Comparison of ENCODE assay signal across 19 cellular contexts in genomic region chr10:677750-678661, GRCh38. TPM values are rescaled to one million over a fixed set of nuclear protein-coding genes. Genes with fewer than 3 reads are reported as not detected.
DNase-seq lines count a peak whose midpoint lies in the region; ATAC-seq, FAIRE-seq and TF ChIP-seq lines count a peak whose summit lies in the region.
"Had no signal": no experiment of that assay in that cellular context is flagged by ENCODE, and none has a peak within 500 bp of the region (broad histone marks: within the 10 kb centered on the region; RNA-seq: fewer than 3 reads in every experiment).

No MANE protein-coding gene starts in this region.

- H3K36me3 ChIP-seq in mucosa of descending colon (ENCODE audit: low read depth): no peaks in the 10 kb centered on the region
- H3K36me3 ChIP-seq: spleen had no signal

- no peak for TF ChIP-seq CTCF in mucosa of descending colon (IDR thresholded peaks at IDR 0.05)

- intact Hi-C loops in mucosa of descending colon (cut with DNase I, micrococcal nuclease): no loop called here

- peak; percentile 20 for FAIRE-seq in HTR-8/SVneo (lab: Jason Lieb, UNC)
- FAIRE-seq: GM18507 had no signal

- no peak overlapping the region for H3K4me3 ChIP-seq in mucosa of descending colon
- H3K4me3 ChIP-seq: GM23248, spleen had no signal

- DNase-seq in HTR-8/SVneo (ENCODE audit: insufficient read length, low spot score): no peak
- peak in 2 of 3 donors; percentile 12 to 36 for DNase-seq in mucosa of descending colon
- DNase-seq in stimulated activated naive CD8-positive, alpha-beta T cell treated with anti-CD3 and anti-CD28 coated beads, Interleukin-15, Interleukin-2, amounts not matched to agents 100 U/mL and 50 U/mL, for 24 hours: no peak
- DNase-seq in stimulated activated CD4-positive, alpha-beta T cell treated with anti-CD3 and anti-CD28 coated beads, Interleukin-2, amount 100 ng/mL, for 48 hours: no peak
- DNase-seq in glomerular visceral epithelial cell (ENCODE audit: extremely low spot score): no peak
- DNase-seq: activated CD4-positive, alpha-beta T cell treated with anti-CD3 and anti-CD28 coated beads, Interleukin-2, amount 50 U/mL, for 4 hours; activated naive CD4-positive, alpha-beta T cell treated with anti-CD3 and anti-CD28 coated beads for 36 hours; AML-193; COR-L47; naive B cell; NCI-H1417; SIG-M5; spleen; T-cell had no signal

- ATAC-seq in GM18868 (IDR thresholded peaks at IDR 0.05; ENCODE audit: unreplicated experiment): peak; percentile 42
- no peak for ATAC-seq in mucosa of descending colon
- ATAC-seq in stimulated activated naive CD8-positive, alpha-beta T cell treated with anti-CD3 and anti-CD28 coated beads, Interleukin-15, Interleukin-2, amounts not matched to agents 100 U/mL and 50 U/mL, for 24 hours: peak; percentile 26
- ATAC-seq in HG03432 (IDR thresholded peaks at IDR 0.05; ENCODE audit: unreplicated experiment): no peak
- ATAC-seq: T-cell had no signal

- no peaks in the 10 kb centered on the region for H3K9me3 ChIP-seq in mucosa of descending colon

- H3K4me1 ChIP-seq in mucosa of descending colon (ENCODE audit: low read depth): no peaks in the 10 kb centered on the region
- H3K4me1 ChIP-seq: parathyroid adenoma had no signal

RNA-seq across cellular contexts. Expression of gene DIP2C, which starts 11.5 kb away (rescaled TPM):
- 10 to 100 TPM in 1 of 3 donors, 1 to 10 TPM in 2; 8.0 to 72.0 (median 8.5) TPM for total RNA-seq in mucosa of descending colon

Comparison
In these comparisons a context has a peak if more than half of its experiments do, and no peak if none do; other contexts are left out.
1. ATAC-seq: peak in GM18868 (single experiment) and stimulated activated naive CD8-positive, alpha-beta T cell treated with anti-CD3 and anti-CD28 coated beads, Interleukin-15, Interleukin-2, amounts not matched to agents 100 U/mL and 50 U/mL, for 24 hours (single experiment); none in mucosa of descending colon (single experiment) and HG03432 (single experiment).
2. DNase-seq: peak in mucosa of descending colon (2 of 3); none in HTR-8/SVneo (single experiment), stimulated activated naive CD8-positive, alpha-beta T cell treated with anti-CD3 and anti-CD28 coated beads, Interleukin-15, Interleukin-2, amounts not matched to agents 100 U/mL and 50 U/mL, for 24 hours (single experiment), stimulated activated CD4-positive, alpha-beta T cell treated with anti-CD3 and anti-CD28 coated beads, Interleukin-2, amount 100 ng/mL, for 48 hours (0 of 2) and glomerular visceral epithelial cell (single experiment).